Comparison of ENCODE assay signal across 8 cellular contexts in the genomic region with DNA sequence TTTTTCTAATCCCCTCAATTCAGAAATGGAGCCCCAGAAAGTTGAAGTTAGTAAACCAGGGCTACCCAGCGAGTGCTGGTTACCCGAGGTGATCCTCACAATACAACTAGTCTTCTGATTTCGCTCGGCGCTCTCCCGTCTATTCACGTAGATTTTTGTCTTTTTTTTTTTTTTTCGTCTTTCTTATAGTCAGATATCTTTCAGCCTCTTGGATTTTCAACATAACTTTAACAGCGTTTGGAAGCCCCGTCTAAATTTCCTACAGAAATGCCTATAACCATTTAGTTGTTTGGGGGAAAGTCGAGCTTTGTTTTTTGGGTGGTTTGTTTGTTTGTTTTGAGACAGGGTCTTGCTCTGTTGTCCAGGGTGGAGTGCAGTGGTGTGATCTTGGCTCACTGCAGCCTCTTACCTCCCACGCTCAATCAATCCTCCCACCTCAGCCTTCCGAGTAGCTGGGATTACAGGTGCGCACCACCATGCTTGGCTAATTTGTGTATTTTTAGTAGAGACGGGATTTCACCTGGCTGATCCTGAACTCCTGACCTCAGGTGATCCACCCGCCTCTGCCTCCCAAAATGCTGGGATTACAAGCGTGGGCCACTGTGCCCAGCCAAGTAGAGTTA. TPM values are rescaled to one million over a fixed set of nuclear protein-coding genes. Genes with fewer than 3 reads are reported as not detected.
DNase-seq lines count a peak whose midpoint lies in the region; ATAC-seq, FAIRE-seq and TF ChIP-seq lines count a peak whose summit lies in the region.

No MANE protein-coding gene starts in this region.

- CTCF ChIA-PET in T-cell (lab: Charles Lee) = interaction anchor here (0.7 to 3.0 kb wide), 13 partner anchors 9 to 281 kb away, joined by 3 to 42 read pairs (median 4); a partner anchor contains a TSS

- H3K27ac Mint-ChIP-seq in T-cell = peak overlapping the region; percentile 95 to 96

- TF ChIP-seq CTCF in fibroblast of villous mesenchyme (IDR thresholded peaks at IDR 0.05; ENCODE audit: insufficient read depth, low read depth, low read length) = no peak
- TF ChIP-seq CTCF in retinal pigment epithelial cell (conservative IDR thresholded peaks at IDR 0.05; ENCODE audit: low read depth, low read length) = no peak

- no peak for TF ChIP-seq POLR2A in erythroblast (IDR thresholded peaks at IDR 0.05; ENCODE audit: low read length)

- peak overlapping the region; percentile 91 to 92 (median 91) for H3K4me3 Mint-ChIP-seq in T-cell

- POLR2A ChIA-PET in T-cell (lab: Charles Lee) = interaction anchor here (0.7 to 2.0 kb wide), 5 partner anchors 11 to 82 kb away, joined by 3 to 19 read pairs (median 4); a partner anchor contains a TSS

- peaks cover 16 to 28% (median 23%) of the 10 kb centered on the region in 3 donors for H3K4me1 Mint-ChIP-seq in T-cell

- FAIRE-seq in urothelium cell line (lab: Jason Lieb, UNC) = no peak

- H3K36me3 Mint-ChIP-seq in T-cell = no peaks in the 10 kb centered on the region

- peak; percentile 4 for ATAC-seq in GM18508 (IDR thresholded peaks at IDR 0.05; ENCODE audit: insufficient read depth, unreplicated experiment)
- no peak for ATAC-seq in T-cell (replicated peaks in 1 of 4)
- no peak for ATAC-seq in HG03135 (IDR thresholded peaks at IDR 0.05; ENCODE audit: unreplicated experiment)

- peak overlapping the region; percentile 75 for H3K4me3 ChIP-seq in fibroblast of villous mesenchyme (ENCODE audit: low read depth, low read length)
- H3K4me3 ChIP-seq in retinal pigment epithelial cell (ENCODE audit: low read length) = peak overlapping the region; percentile 86

- no peak for DNase-seq in T-cell
- DNase-seq in fibroblast of villous mesenchyme (ENCODE audit: low read depth) = no peak
- no peak for DNase-seq in retinal pigment epithelial cell (ENCODE audit: low read depth)
- no peak for DNase-seq in urothelium cell line (ENCODE audit: low spot score)
- no peak for DNase-seq in pons (ENCODE audit: low spot score)
- no peak for DNase-seq in erythroblast (lab: John Stamatoyannopoulos, UW)

- no peaks in the 10 kb centered on the region for H3K27me3 Mint-ChIP-seq in T-cell

- no peaks in the 10 kb centered on the region for H3K9me3 Mint-ChIP-seq in T-cell

RNA-seq across cellular contexts. Expression of a gene that starts 0.8 kb away (rescaled TPM):
- total RNA-seq in T-cell (10 to 100 TPM; 47.0 to 98.9 (median 73.4) TPM), fibroblast of villous mesenchyme (24.5 and 41.0 TPM in 2 replicates)

RNA-seq across cellular contexts. Expression of a gene that starts 10.9 kb away (rescaled TPM):
- total RNA-seq in T-cell (1 to 10 TPM in 1 of 5 donors, under 1 TPM in 3, not detected in 1; 0.53 to 1.2 (median 0.75) TPM), fibroblast of villous mesenchyme (1.9 and 2.2 TPM in 2 replicates)
